In genomic region chr5:66223637-66224036, GRCh38 we compare ENCODE assay signal across 9 cellular contexts.
A peak's percentile ranks its signal among the peaks of the same experiment; 100 is the strongest.
DNase-seq lines count a peak whose midpoint lies in the region; ATAC-seq and TF ChIP-seq lines count a peak whose summit lies in the region.
"Had no signal": no experiment of that assay in that cellular context is flagged by ENCODE, and none has a peak within 500 bp of the region (broad histone marks: within the 10 kb centered on the region; RNA-seq: fewer than 3 reads in every experiment).

No MANE protein-coding gene starts in this region.

- H3K79me2 ChIP-seq in Karpas-422 (ENCODE audit: low read length) = no peaks in the 10 kb centered on the region
- no peaks in the 10 kb centered on the region for H3K79me2 ChIP-seq in osteoblast (ENCODE audit: insufficient read depth, low read length)

- H3K4me2 ChIP-seq in Karpas-422 (ENCODE audit: low read depth, low read length, poor library complexity, severe bottlenecking) (no peak overlapping the region), osteoblast (ENCODE audit: insufficient read depth, low read length) (no peak overlapping the region)

- peak; percentile 34 for TF ChIP-seq CTCF in GM10248 (IDR thresholded peaks at IDR 0.05; ENCODE audit: control extremely low read depth, extremely low read depth, low read depth, missing control alignments)
- TF ChIP-seq CTCF in dorsolateral prefrontal cortex (IDR thresholded peaks at IDR 0.05 in 54 of 56, conservative IDR thresholded peaks at IDR 0.05 in 2 of 56; ENCODE audit: low read depth in 1 of 56, partially characterized antibody in 56 of 56) = peak in 52 of 56 donors; percentile 13 to 71 (median 46)
- TF ChIP-seq CTCF in osteoblast (IDR thresholded peaks at IDR 0.05; ENCODE audit: extremely low read depth, low read depth, low read length) = peak; percentile 53
- TF ChIP-seq CTCF in tibial artery (IDR thresholded peaks at IDR 0.05) = no peak

- H3K27me3 ChIP-seq in Karpas-422 (ENCODE audit: low read length) (no peaks in the 10 kb centered on the region), dorsolateral prefrontal cortex (no peaks in the 10 kb centered on the region), osteoblast (ENCODE audit: insufficient read depth, low read length) (no peaks in the 10 kb centered on the region), tibial artery (no peaks in the 10 kb centered on the region)

- H2AFZ ChIP-seq in Karpas-422 (ENCODE audit: low read length) = no peak overlapping the region
- H2AFZ ChIP-seq in osteoblast (ENCODE audit: low read length) = no peak overlapping the region

- H4K20me1 ChIP-seq in Karpas-422 (ENCODE audit: insufficient read depth, low read depth, low read length) (no peaks in the 10 kb centered on the region), osteoblast (ENCODE audit: insufficient read depth, low read length) (no peaks in the 10 kb centered on the region)

- no peaks in the 10 kb centered on the region for H3K9me2 ChIP-seq in Karpas-422 (replicated peaks; ENCODE audit: insufficient read depth, low read length)

- H3K27ac ChIP-seq in Karpas-422 (ENCODE audit: low read length) = no peak overlapping the region
- H3K27ac ChIP-seq in dorsolateral prefrontal cortex = no peak overlapping the region
- no peak overlapping the region for H3K27ac ChIP-seq in osteoblast (ENCODE audit: low read depth, low read length)
- H3K27ac ChIP-seq in tibial artery = no peak overlapping the region

- peaks cover 12% of the 10 kb centered on the region for H3K27me3 Mint-ChIP-seq in activated CD4-positive, alpha-beta T cell treated with anti-CD3 and anti-CD28 coated beads, Interleukin-2, amount 10 ng/mL, durations not matched to agents 24 days and 14 days
- H3K27me3 Mint-ChIP-seq: activated B cell treated with CpG ODN at 0.5 μM for 24 hours had no signal

- CTCF ChIA-PET in GM10248 (lab: Yijun Ruan, JAX) = no interaction called here

- H3K4me3 ChIP-seq in Karpas-422 (ENCODE audit: low read length) = no peak overlapping the region
- H3K4me3 ChIP-seq in dorsolateral prefrontal cortex = no peak overlapping the region
- H3K4me3 ChIP-seq in osteoblast (ENCODE audit: insufficient read depth, low read length) = no peak overlapping the region
- H3K4me3 ChIP-seq in tibial artery = no peak overlapping the region

- no peak overlapping the region for H3K9ac ChIP-seq in Karpas-422 (ENCODE audit: low read length)

- H3K4me1 ChIP-seq in Karpas-422 (ENCODE audit: low read length) = peaks cover 6% of the 10 kb centered on the region
- no peaks in the 10 kb centered on the region for H3K4me1 ChIP-seq in osteoblast (ENCODE audit: insufficient read depth, low read length)
- H3K4me1 ChIP-seq in tibial artery = no peaks in the 10 kb centered on the region

- no peaks in the 10 kb centered on the region for H3K9me3 Mint-ChIP-seq in activated CD4-positive, alpha-beta T cell treated with anti-CD3 and anti-CD28 coated beads, Interleukin-2, amount 10 ng/mL, durations not matched to agents 24 days and 14 days

- H3K36me3 Mint-ChIP-seq in activated CD4-positive, alpha-beta T cell treated with anti-CD3 and anti-CD28 coated beads, Interleukin-2, amount 10 ng/mL, durations not matched to agents 24 days and 14 days (ENCODE audit: low read depth) = no peaks in the 10 kb centered on the region

- intact Hi-C loops in dorsolateral prefrontal cortex (cut with DNase I) = loop anchor here in 1 of 2 donors (5.0 kb wide), 1 partner anchor 51 kb away; no protein-coding TSS in a partner anchor
- intact Hi-C loops in activated CD4-positive, alpha-beta T cell treated with anti-CD3 and anti-CD28 coated beads, Interleukin-2, amount 10 ng/mL, durations not matched to agents 24 days and 14 days (cut with micrococcal nuclease) = no loop called here
- intact Hi-C loops in tibial artery (cut with DNase I; ENCODE audit: low total_unique reads) = no loop called here

- DNase-seq in GM10248 (ENCODE audit: extremely low spot score) (no peak), Karpas-422 (peak; percentile 52), dorsolateral prefrontal cortex (peak in 6 of 10 donors; percentile 27 to 57 (median 49)), osteoblast (ENCODE audit: insufficient read length, low spot score, missing footprints) (no peak), tibial artery (no peak)
- no peak for DNase-seq in activated CD4-positive, alpha-beta T cell treated with anti-CD3 and anti-CD28 coated beads, Interleukin-2, amount 10 ng/mL, durations not matched to agents 24 days and 14 days
- DNase-seq: activated B cell treated with CpG ODN at 0.5 μM for 24 hours, NCI-H446 had no signal

- H3K36me3 ChIP-seq in Karpas-422 (ENCODE audit: insufficient read depth, low read length) (no peaks in the 10 kb centered on the region; the same call in 1 of the 2 replicates), osteoblast (ENCODE audit: insufficient read depth, low read length) (no peaks in the 10 kb centered on the region), tibial artery (no peaks in the 10 kb centered on the region)

- H3K9me3 ChIP-seq in Karpas-422 (ENCODE audit: low read length) = no peaks in the 10 kb centered on the region
- H3K9me3 ChIP-seq in osteoblast (ENCODE audit: low read depth, low read length) = no peaks in the 10 kb centered on the region
- peaks cover 0 to 5% (median 0%) of the 10 kb centered on the region in 3 donors for H3K9me3 ChIP-seq in tibial artery

- POLR2A ChIA-PET in GM10248 (lab: Yijun Ruan, JAX) = no interaction called here

- no peaks in the 10 kb centered on the region for H3K4me1 Mint-ChIP-seq in activated CD4-positive, alpha-beta T cell treated with anti-CD3 and anti-CD28 coated beads, Interleukin-2, amount 10 ng/mL, durations not matched to agents 24 days and 14 days
- H3K4me1 Mint-ChIP-seq: activated B cell treated with CpG ODN at 0.5 μM for 24 hours had no signal

- no peak overlapping the region for H3K4me3 Mint-ChIP-seq in activated CD4-positive, alpha-beta T cell treated with anti-CD3 and anti-CD28 coated beads, Interleukin-2, amount 10 ng/mL, durations not matched to agents 24 days and 14 days
- H3K4me3 Mint-ChIP-seq: activated B cell treated with CpG ODN at 0.5 μM for 24 hours had no signal

- ATAC-seq in GM19455 (IDR thresholded peaks at IDR 0.05; ENCODE audit: unreplicated experiment) = no peak

- H3K27ac Mint-ChIP-seq in activated CD4-positive, alpha-beta T cell treated with anti-CD3 and anti-CD28 coated beads, Interleukin-2, amount 10 ng/mL, durations not matched to agents 24 days and 14 days = no peak overlapping the region
- H3K27ac Mint-ChIP-seq: activated B cell treated with CpG ODN at 0.5 μM for 24 hours had no signal

Comparison
In these comparisons a context has a peak if more than half of its experiments do, and no peak if none do; other contexts are left out.
1. DNase-seq: peak in Karpas-422 (single experiment) and dorsolateral prefrontal cortex (6 of 10); none in GM10248 (single experiment), osteoblast (single experiment), activated CD4-positive, alpha-beta T cell treated with anti-CD3 and anti-CD28 coated beads, Interleukin-2, amount 10 ng/mL, durations not matched to agents 24 days and 14 days (single experiment) and tibial artery (0 of 2).
2. CTCF ChIP-seq: peak in GM10248 (single experiment), dorsolateral prefrontal cortex (52 of 56) and osteoblast (single experiment); none in tibial artery (0 of 2).